11 cellular contexts compared by ENCODE assay signal in the genomic region with DNA sequence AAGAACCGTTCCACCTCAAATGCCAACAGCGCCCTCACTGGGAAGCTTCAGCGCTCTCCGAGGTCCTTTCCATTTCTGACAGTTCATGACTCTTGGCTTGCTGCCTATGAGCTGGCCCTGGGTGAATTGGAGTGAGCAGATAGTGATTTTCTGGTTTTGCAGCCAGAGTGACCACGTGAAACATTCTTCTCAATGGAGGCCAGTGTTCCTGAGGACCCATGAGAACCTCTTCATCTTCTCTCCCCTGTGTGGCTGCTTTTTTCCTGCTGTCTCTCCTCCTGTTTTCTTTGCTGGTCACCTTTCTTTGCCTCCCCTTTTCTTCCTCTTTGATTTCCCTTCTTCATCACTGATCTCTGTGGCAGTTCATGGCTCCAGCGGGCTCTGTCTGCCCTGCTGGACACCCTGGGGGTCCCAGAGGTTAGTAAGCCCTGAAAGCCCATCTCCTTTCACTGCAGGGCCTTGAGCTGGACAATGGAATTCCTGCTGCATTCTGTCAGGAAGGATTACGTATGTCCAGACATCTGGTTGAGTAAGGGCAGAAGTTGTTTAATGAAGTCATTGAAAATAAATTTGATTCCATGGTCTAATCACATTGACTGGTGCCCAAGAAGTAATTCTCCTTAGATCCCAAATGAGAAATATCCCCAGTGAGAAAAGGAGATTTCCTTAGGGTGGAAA. TPM values are rescaled to one million over a fixed set of nuclear protein-coding genes. Genes with fewer than 3 reads are reported as not detected.
DNase-seq lines count a peak whose midpoint lies in the region; ATAC-seq and TF ChIP-seq lines count a peak whose summit lies in the region.
"Had no signal": no experiment of that assay in that cellular context is flagged by ENCODE, and none has a peak within 500 bp of the region (broad histone marks: within the 10 kb centered on the region; RNA-seq: fewer than 3 reads in every experiment).

No MANE protein-coding gene starts in this region.

- intact Hi-C loops in MCF 10A (cut with micrococcal nuclease), result no loop called here

- no TSS peak for BruUV-seq in MCF 10A (replicated peaks; lab: Mats Ljungman, UMichigan)

- H3K9me3 Mint-ChIP-seq in mesothelial cell of epicardium (no peaks in the 10 kb centered on the region), MCF 10A (ENCODE audit: unreplicated experiment) (no peaks in the 10 kb centered on the region)

- H3K27me3 Mint-ChIP-seq in mesothelial cell of epicardium (ENCODE audit: low read depth) (no peaks in the 10 kb centered on the region), MCF 10A (ENCODE audit: insufficient read depth, unreplicated experiment) (no peaks in the 10 kb centered on the region)

- H3K4me3 Mint-ChIP-seq in mesothelial cell of epicardium (no peak overlapping the region), MCF 10A (ENCODE audit: unreplicated experiment) (no peak overlapping the region)

- no peak overlapping the region for H3K9ac ChIP-seq in HUES48 (ENCODE audit: low read depth, low read length)

- H3K36me3 Mint-ChIP-seq in mesothelial cell of epicardium (peaks cover 49% of the 10 kb centered on the region), MCF 10A (ENCODE audit: insufficient read depth, unreplicated experiment) (no peaks in the 10 kb centered on the region)

- TF ChIP-seq CTCF in mesothelial cell of epicardium (IDR thresholded peaks at IDR 0.05; ENCODE audit: unreplicated experiment) (no peak), MCF 10A (IDR thresholded peaks at IDR 0.05; ENCODE audit: unreplicated experiment) (no peak)

- peak; percentile 41 for DNase-seq in EL
- DNase-seq in mesothelial cell of epicardium (ENCODE audit: low spot score in 2 of 2, unreplicated experiment in 2 of 2), result no peak
- DNase-seq in MCF 10A (ENCODE audit: unreplicated experiment), result no peak
- DNase-seq in NCI-H2081 treated with DMSO at 0.1 percent for 48 hours (lab: John Stamatoyannopoulos, UW), result no peak
- DNase-seq: NCI-H1436 had no signal

- H3K4me1 Mint-ChIP-seq in mesothelial cell of epicardium, result peaks cover 16% of the 10 kb centered on the region
- H3K4me1 Mint-ChIP-seq in MCF 10A (ENCODE audit: insufficient read depth, unreplicated experiment), result no peaks in the 10 kb centered on the region

- H3K4me1 ChIP-seq in HUES48 (ENCODE audit: control insufficient read depth, insufficient read depth, low read length), result peaks cover 35% of the 10 kb centered on the region
- H3K4me1 ChIP-seq in ectodermal cell (ENCODE audit: control insufficient read depth, insufficient read depth, low read length), result peaks cover 12% of the 10 kb centered on the region

- POLR2A ChIA-PET in MCF 10A (lab: Yijun Ruan, JAX), result interaction anchor here (0.6 to 1.2 kb wide), 2 partner anchors 26 to 123 kb away, joined by 3 read pairs; no protein-coding TSS in a partner anchor

- 80 to 82% methylated on average over 7 of the region's 7 CpGs for WGBS in ectodermal cell, 2 experiments

- H3K4me3 ChIP-seq in HUES48 (ENCODE audit: low read depth, low read length) (no peak overlapping the region), ectodermal cell (ENCODE audit: insufficient read depth, low read depth, low read length) (no peak overlapping the region)
- H3K4me3 ChIP-seq: coronary artery, prostate gland had no signal

- ATAC-seq in GM18511 (IDR thresholded peaks at IDR 0.05; ENCODE audit: unreplicated experiment), result no peak
- no peak for ATAC-seq in HG03520 (IDR thresholded peaks at IDR 0.05; ENCODE audit: unreplicated experiment)

- CTCF ChIA-PET in MCF 10A (lab: Yijun Ruan, JAX), result interaction anchor here (0.6 to 1.3 kb wide), 4 partner anchors 12 to 107 kb away, joined by 3 to 4 read pairs (median 4); no protein-coding TSS in a partner anchor

- H3K27ac ChIP-seq in HUES48 (ENCODE audit: low read depth, low read length) (peak overlapping the region; percentile 14), ectodermal cell (ENCODE audit: insufficient read depth, low read depth, low read length, poor library complexity, severe bottlenecking) (peak overlapping the region; percentile 78)
- H3K27ac ChIP-seq: coronary artery had no signal

- H3K9me3 ChIP-seq in HUES48 (ENCODE audit: control insufficient read depth, insufficient read depth, low read length), result no peaks in the 10 kb centered on the region
- H3K9me3 ChIP-seq in ectodermal cell (ENCODE audit: control insufficient read depth, low read length), result no peaks in the 10 kb centered on the region
- H3K9me3 ChIP-seq: prostate gland had no signal

- H3K27me3 ChIP-seq in HUES48 (ENCODE audit: control insufficient read depth, insufficient read depth, low read length) (no peaks in the 10 kb centered on the region), ectodermal cell (ENCODE audit: control insufficient read depth, insufficient read depth, low read length, poor library complexity, severe bottlenecking) (no peaks in the 10 kb centered on the region)

- H3K27ac Mint-ChIP-seq in mesothelial cell of epicardium (peak overlapping the region; percentile 73), MCF 10A (ENCODE audit: low read depth, unreplicated experiment) (no peak overlapping the region)

- H3K36me3 ChIP-seq in HUES48 (ENCODE audit: control insufficient read depth, insufficient read depth, low read length) (peaks cover 90% of the 10 kb centered on the region), ectodermal cell (ENCODE audit: control insufficient read depth, insufficient read depth, low read length) (peaks cover 8% of the 10 kb centered on the region)
- H3K36me3 ChIP-seq: prostate gland had no signal

RNA-seq across cellular contexts. Expression of gene VASH2, which starts 29.9 kb away (rescaled TPM):
- 19.3 TPM for polyA plus RNA-seq in ectodermal cell (2013, experiment 1 of 4)
- 19.4 TPM for polyA plus RNA-seq in ectodermal cell (2013, experiment 2 of 4)
- 13.4 TPM for polyA plus RNA-seq in ectodermal cell (2013, experiment 3 of 4)
- polyA plus RNA-seq in ectodermal cell (2013, experiment 4 of 4), result 13.8 TPM
- 39.1 to 43.8 TPM (median 43.6 TPM) in 3 replicates for total RNA-seq in mesothelial cell of epicardium
- not detected in 2 replicates for total RNA-seq in MCF 10A (2022)

RNA-seq across cellular contexts. Expression of gene ANGEL2, which starts 35.4 kb away (rescaled TPM):
- 44.3 TPM for polyA plus RNA-seq in ectodermal cell (2013, experiment 1 of 4)
- 51.0 TPM for polyA plus RNA-seq in ectodermal cell (2013, experiment 2 of 4)
- 37.3 TPM for polyA plus RNA-seq in ectodermal cell (2013, experiment 3 of 4)
- 38.5 TPM for polyA plus RNA-seq in ectodermal cell (2013, experiment 4 of 4)
- total RNA-seq in mesothelial cell of epicardium (44.7 to 47.4 TPM (median 45.2 TPM) in 3 replicates), MCF 10A (2022) (87.1 and 89.7 TPM in 2 replicates)

Comparison
In these comparisons a context has a peak if more than half of its experiments do, and no peak if none do; other contexts are left out.
1. RNA of gene VASH2, which starts 29.9 kb away (total RNA-seq): 39.1 to 43.8 TPM in mesothelial cell of epicardium; not detected in MCF 10A; every median in the first group is over 10 times any median in the second.